In genomic region chr3:185983495-185984141, GRCh38 we compare ENCODE assay signal across 1 cellular context.
TF ChIP-seq lines count a peak whose summit lies in the region.

No MANE protein-coding gene starts in this region.

TF ChIP-seq in GM12878, 131 proteins besides CTCF, POLR2A, EP300 and RAD21 (continued from another document):
- TF ChIP-seq USF2 (IDR thresholded peaks at IDR 0.05; ENCODE audit: borderline replicate concordance, low read depth, low read length) = no peak
- no peak for TF ChIP-seq HDAC2 (IDR thresholded peaks at IDR 0.05)
- no peak for TF ChIP-seq ZNF384 (IDR thresholded peaks at IDR 0.05; ENCODE audit: borderline replicate concordance, low read depth, low read length)
- TF ChIP-seq HDGF (IDR thresholded peaks at IDR 0.05) = no peak
- TF ChIP-seq EED (IDR thresholded peaks at IDR 0.05; ENCODE audit: low read depth) = peak; percentile 43; the same call in 1 of the 2 replicates
- no peak for TF ChIP-seq E4F1 (IDR thresholded peaks at IDR 0.05; ENCODE audit: borderline replicate concordance, partially characterized antibody)
- no peak for TF ChIP-seq CUX1 (IDR thresholded peaks at IDR 0.05; ENCODE audit: insufficient replicate concordance, low read depth, low read length)
- no peak for TF ChIP-seq ETV6 (conservative IDR thresholded peaks at IDR 0.05 in 1 of 2, IDR thresholded peaks at IDR 0.05 in 1 of 2; ENCODE audit: borderline replicate concordance in 1 of 2, low read depth in 1 of 2)
- no peak for TF ChIP-seq POLR2AphosphoS2 (IDR thresholded peaks at IDR 0.05; ENCODE audit: low read depth, low read length)
- TF ChIP-seq CREB1 (IDR thresholded peaks at IDR 0.05; ENCODE audit: low read depth) = no peak
- TF ChIP-seq FOXM1 (IDR thresholded peaks at IDR 0.05; ENCODE audit: low read depth, low read length) = no peak
- no peak for TF ChIP-seq ELK1 (IDR thresholded peaks at IDR 0.05; ENCODE audit: low read depth, low read length)
- TF ChIP-seq JUNB (IDR thresholded peaks at IDR 0.05) = no peak
- no peak for TF ChIP-seq NR2C2 (IDR thresholded peaks at IDR 0.05; ENCODE audit: borderline replicate concordance, control insufficient read depth, insufficient read length, low read depth)
- no peak for TF ChIP-seq ATF3 (IDR thresholded peaks at IDR 0.05; ENCODE audit: borderline replicate concordance, extremely low read depth, low read depth, low read length)
- no peak for TF ChIP-seq MYC (IDR thresholded peaks at IDR 0.05; ENCODE audit: insufficient read depth, insufficient read length, insufficient replicate concordance, low read length, severe bottlenecking)
- TF ChIP-seq TCF7 (IDR thresholded peaks at IDR 0.05; ENCODE audit: borderline replicate concordance) = no peak
- no peak for TF ChIP-seq MLLT1 (IDR thresholded peaks at IDR 0.05)
- no peak for TF ChIP-seq CREM (IDR thresholded peaks at IDR 0.05; ENCODE audit: low read depth)
- no peak for TF ChIP-seq RELB (IDR thresholded peaks at IDR 0.05; ENCODE audit: low read depth)
- TF ChIP-seq ZBTB40 (IDR thresholded peaks at IDR 0.05; ENCODE audit: borderline replicate concordance) = no peak
- TF ChIP-seq SMAD1 (IDR thresholded peaks at IDR 0.05; ENCODE audit: low read depth, partially characterized antibody) = no peak
- peak; percentile 90 for TF ChIP-seq SMC3 (IDR thresholded peaks at IDR 0.05; ENCODE audit: borderline replicate concordance, low read length)
- no peak for TF ChIP-seq STAT1 (conservative IDR thresholded peaks at IDR 0.05)
- no peak for TF ChIP-seq BACH1 (IDR thresholded peaks at IDR 0.05; ENCODE audit: borderline replicate concordance)
- no peak for TF ChIP-seq PAX5 (IDR thresholded peaks at IDR 0.05; ENCODE audit: borderline replicate concordance, low read depth, low read length)
- TF ChIP-seq IKZF2 (IDR thresholded peaks at IDR 0.05) = peak in 1 of 2 experiments; percentile 36; a peak in 1 of 4 replicates
- peak; percentile 29; the same call in 1 of the 2 replicates for TF ChIP-seq IKZF1 (conservative IDR thresholded peaks at IDR 0.05)
- TF ChIP-seq ZBED1 (IDR thresholded peaks at IDR 0.05; ENCODE audit: borderline replicate concordance) = no peak
